In genomic region chr5:60209146-60209840, GRCh38 we compare ENCODE assay signal across 22 cellular contexts.
DNase-seq lines count a peak whose midpoint lies in the region; ATAC-seq, FAIRE-seq and TF ChIP-seq lines count a peak whose summit lies in the region.
"Had no signal": no experiment of that assay in that cellular context is flagged by ENCODE, and none has a peak within 500 bp of the region (broad histone marks: within the 10 kb centered on the region; RNA-seq: fewer than 3 reads in every experiment).

No MANE protein-coding gene starts in this region.

- no peak for TF ChIP-seq CTCF in gastroesophageal sphincter (IDR thresholded peaks at IDR 0.05)
- TF ChIP-seq CTCF in hepatocyte (IDR thresholded peaks at IDR 0.05; ENCODE audit: poor library complexity): no peak

- no peaks in the 10 kb centered on the region for H4K20me1 ChIP-seq in hepatocyte (ENCODE audit: insufficient read depth, poor library complexity, severe bottlenecking)

- peak; percentile 70 for FAIRE-seq in A204.1 (lab: Jason Lieb, UNC)
- FAIRE-seq: A549 had no signal

- no peak for TF ChIP-seq POLR2A in gastroesophageal sphincter (IDR thresholded peaks at IDR 0.05)

- H3K9me3 ChIP-seq in gastroesophageal sphincter: no peaks in the 10 kb centered on the region
- H3K9me3 ChIP-seq in hepatocyte (ENCODE audit: low read depth): no peaks in the 10 kb centered on the region
- H3K9me3 ChIP-seq: A549, BE2C had no signal

- ATAC-seq in gastroesophageal sphincter: no peak
- no peak for ATAC-seq in sciatic nerve
- ATAC-seq: A549 had no signal

- H2AFZ ChIP-seq in hepatocyte: no peak overlapping the region

- H3K27me3 ChIP-seq in gastroesophageal sphincter (no peaks in the 10 kb centered on the region), hepatocyte (no peaks in the 10 kb centered on the region)
- H3K27me3 ChIP-seq: BE2C had no signal

- no peaks in the 10 kb centered on the region for H3K79me2 ChIP-seq in hepatocyte

- WGBS in gastroesophageal sphincter (ENCODE audit: low coverage in 1 of 2), 2 donors: 32 to 38% methylated on average over 4 to 5 of the region's 5 CpGs
- WGBS in hepatocyte (ENCODE audit: low lambda C conversion rate, missing lambda C conversion rate): 61% methylated on average over 5 of the region's 5 CpGs

- H3K4me3 ChIP-seq in gastroesophageal sphincter (no peak overlapping the region), hepatocyte (no peak overlapping the region)
- H3K4me3 ChIP-seq: A549 had no signal

- no peaks in the 10 kb centered on the region for H3K36me3 ChIP-seq in gastroesophageal sphincter
- no peaks in the 10 kb centered on the region for H3K36me3 ChIP-seq in hepatocyte (replicated peaks; ENCODE audit: insufficient read depth, low read depth)
- H3K36me3 ChIP-seq: BE2C had no signal

- H3K27ac ChIP-seq in gastroesophageal sphincter (peak overlapping the region in 3 of 4 donors; percentile 8 to 67 (median 8)), hepatocyte (no peak overlapping the region)
- H3K27ac ChIP-seq: A549 had no signal

- H3K4me2 ChIP-seq in hepatocyte: no peak overlapping the region
- H3K4me2 ChIP-seq: A549 had no signal

- H3K4me1 ChIP-seq in gastroesophageal sphincter (peaks cover 0 to 27% (median 8%) of the 10 kb centered on the region in 3 donors), hepatocyte (ENCODE audit: insufficient read depth) (no peaks in the 10 kb centered on the region)
- H3K4me1 ChIP-seq: BE2C had no signal

- no peaks in the 10 kb centered on the region for H3K9me2 ChIP-seq in hepatocyte (replicated peaks; ENCODE audit: insufficient read depth)

- DNase-seq in H4 (ENCODE audit: low spot score): peak; percentile 36
- DNase-seq in dermis blood vessel endothelial cell: peak; percentile 32
- no peak for DNase-seq in sciatic nerve (ENCODE audit: low spot score)
- DNase-seq in SKM-1 (lab: John Stamatoyannopoulos, UW; ENCODE audit: unreplicated experiment): no peak
- no peak for DNase-seq in COR-L47 (lab: John Stamatoyannopoulos, UW)
- no peak for DNase-seq in hepatocyte (ENCODE audit: low spot score)
- DNase-seq: BE2C; CD4-positive, CD25-positive, alpha-beta regulatory T cell; DMS79 treated with DMSO at 0.1 percent for 48 hours; H7; KBM-7; MM.1S; NCI-H1048; NCI-H1417 treated with DMSO at 0.1 percent for 48 hours; NCI-H187 treated with DMSO at 0.1 percent for 48 hours; NCI-H2107; NCI-H345; NCI-H526; Right ventricle myocardium superior had no signal

- no peak for TF ChIP-seq EP300 in gastroesophageal sphincter (IDR thresholded peaks at IDR 0.05)

- intact Hi-C loops in sciatic nerve (cut with DNase I): no loop called here

Comparison
In these comparisons a context has a peak if more than half of its experiments do, and no peak if none do; other contexts are left out.
1. DNase-seq: peak in H4 (single experiment) and dermis blood vessel endothelial cell (single experiment); none in sciatic nerve (single experiment), SKM-1 (single experiment), COR-L47 (single experiment) and hepatocyte (single experiment).